8 cellular contexts compared by ENCODE assay signal in genomic region chr5:34022131-34022705, GRCh38. TPM values are rescaled to one million over a fixed set of nuclear protein-coding genes. Genes with fewer than 3 reads are reported as not detected.
DNase-seq lines count a peak whose midpoint lies in the region; ATAC-seq and TF ChIP-seq lines count a peak whose summit lies in the region.

No MANE protein-coding gene starts in this region.

- dilution Hi-C loops in IMR-90 (cut with HindIII; ENCODE audit: low sequenced_read_pairs, unreplicated experiment): no loop called here

- no TSS peak for BruUV-seq in IMR-90 (replicated peaks; lab: Mats Ljungman, UMichigan)

- peak; percentile 23 for DNase-seq in GM10248 (ENCODE audit: extremely low spot score)
- DNase-seq in IMR-90: peak; percentile 47
- DNase-seq in epithelial cell of prostate (ENCODE audit: low read depth, low spot score): no peak
- DNase-seq in ovary: no peak
- no peak for DNase-seq in uterus
- no peak for DNase-seq in DMS114 treated with DMSO at 0.1 percent for 48 hours (lab: John Stamatoyannopoulos, UW; ENCODE audit: unreplicated experiment)
- no peak for DNase-seq in glomerular visceral epithelial cell (ENCODE audit: extremely low spot score)

- H3K23ac ChIP-seq in IMR-90 (ENCODE audit: low read depth, low read length): no peak overlapping the region; the same call in 1 of the 2 replicates

- no peaks in the 10 kb centered on the region for H3K9me1 ChIP-seq in IMR-90 (ENCODE audit: insufficient read depth, low read length)

- ATAC-seq in GM21515 (IDR thresholded peaks at IDR 0.05; ENCODE audit: unreplicated experiment) (peak; percentile 88), IMR-90 (ENCODE audit: low read depth) (peak; percentile 24; the same call in 1 of the 2 replicates)

- H2BK15ac ChIP-seq in IMR-90 (ENCODE audit: low read depth, low read length): no peak overlapping the region

- H4K5ac ChIP-seq in IMR-90 (ENCODE audit: low read depth, low read length): peak overlapping the region; percentile 63; the same call in 1 of the 2 replicates

- H2BK5ac ChIP-seq in IMR-90 (ENCODE audit: low read depth, low read length, poor library complexity, severe bottlenecking): peak overlapping the region; percentile 10

- H3K27ac ChIP-seq in IMR-90 (ENCODE audit: insufficient read depth, low read length) (no peak overlapping the region), epithelial cell of prostate (peak overlapping the region; percentile 23), ovary (no peak overlapping the region), uterus (peak overlapping the region in 1 of 2 donors; percentile 43)

- intact Hi-C loops in IMR-90 (cut with micrococcal nuclease): no loop called here
- intact Hi-C loops in ovary (cut with DNase I): no loop called here
- intact Hi-C loops in uterus (cut with DNase I; ENCODE audit: low total_unique reads): no loop called here

- H2BK120ac ChIP-seq in IMR-90 (ENCODE audit: low read depth, low read length): 0 out of 2 replicates have a peak overlapping the region, but pooled peaks have one; percentile 38

- H3K56ac ChIP-seq in IMR-90 (ENCODE audit: extremely low read depth, insufficient read depth, low read length): no peak overlapping the region

- no peak overlapping the region for H3K4ac ChIP-seq in IMR-90 (ENCODE audit: low read depth, low read length)

- peak overlapping the region; percentile 60; the same call in 1 of the 2 replicates for H2BK20ac ChIP-seq in IMR-90 (ENCODE audit: low read depth, low read length)

- H3K9ac ChIP-seq in IMR-90 (ENCODE audit: low read depth, low read length): no peak overlapping the region

- in situ Hi-C loops in IMR-90 (cut with MboI; ENCODE audit: low sequenced_read_pairs): no loop called here

- no peak for TF ChIP-seq EP300 in ovary (IDR thresholded peaks at IDR 0.05)

- peak overlapping the region; percentile 42; the same call in 1 of the 2 replicates for H3K4me2 ChIP-seq in IMR-90 (ENCODE audit: low read depth, low read length)

- H3K14ac ChIP-seq in IMR-90 (replicated peaks; ENCODE audit: low read depth, low read length): no peak overlapping the region

- H3K36me3 ChIP-seq in IMR-90 (ENCODE audit: control insufficient read depth, insufficient read depth, low read length) (no peaks in the 10 kb centered on the region), ovary (no peaks in the 10 kb centered on the region), uterus (no peaks in the 10 kb centered on the region)

- TF ChIP-seq POLR2A in IMR-90 (IDR thresholded peaks at IDR 0.05; ENCODE audit: low read depth, low read length) (no peak), ovary (IDR thresholded peaks at IDR 0.05) (no peak), uterus (IDR thresholded peaks at IDR 0.05) (no peak)

- peak overlapping the region in 1 of 2 experiments; percentile 46; a peak in 1 of 4 replicates for H4K8ac ChIP-seq in IMR-90 (ENCODE audit: low read depth in 2 of 2, low read length in 2 of 2)

- H3K4me3 ChIP-seq in IMR-90 (ENCODE audit: insufficient read depth, low read depth, low read length): no peak overlapping the region
- H3K4me3 ChIP-seq in ovary: no peak overlapping the region
- no peak overlapping the region for H3K4me3 ChIP-seq in uterus

- no peak for TF ChIP-seq CTCF in GM10248 (IDR thresholded peaks at IDR 0.05; ENCODE audit: control extremely low read depth, extremely low read depth, low read depth, missing control alignments)
- no peak for TF ChIP-seq CTCF in IMR-90 (conservative IDR thresholded peaks at IDR 0.05; ENCODE audit: low read depth, low read length)
- TF ChIP-seq CTCF in ovary (IDR thresholded peaks at IDR 0.05): no peak
- no peak for TF ChIP-seq CTCF in uterus (IDR thresholded peaks at IDR 0.05)

- no peaks in the 10 kb centered on the region for H4K20me1 ChIP-seq in IMR-90 (ENCODE audit: insufficient read depth, low read length)

- H3K27me3 ChIP-seq in IMR-90 (ENCODE audit: control insufficient read depth, insufficient read depth, low read length) (no peaks in the 10 kb centered on the region), ovary (no peaks in the 10 kb centered on the region), uterus (no peaks in the 10 kb centered on the region)

- no peak overlapping the region for H2AK9ac ChIP-seq in IMR-90 (replicated peaks; ENCODE audit: low read depth, low read length, poor library complexity)

- no peak overlapping the region for H4K91ac ChIP-seq in IMR-90 (ENCODE audit: insufficient read depth, low read depth, low read length)

- H3K18ac ChIP-seq in IMR-90 (ENCODE audit: low read depth, low read length): peak overlapping the region; percentile 82; the same call in 1 of the 2 replicates

- no peak overlapping the region for H2AK5ac ChIP-seq in IMR-90 (ENCODE audit: low read depth, low read length)

- no peaks in the 10 kb centered on the region for H3K79me1 ChIP-seq in IMR-90 (ENCODE audit: low read depth in 1 of 2, low read length in 2 of 2)

- POLR2A ChIA-PET in GM10248 (lab: Yijun Ruan, JAX): no interaction called here
- POLR2A ChIA-PET in IMR-90 (lab: Charles Lee; ENCODE audit: unreplicated experiment): no interaction called here

- no peak for TF ChIP-seq RAD21 in IMR-90 (IDR thresholded peaks at IDR 0.05; ENCODE audit: low read length)

- H3K9me3 ChIP-seq in IMR-90 (ENCODE audit: control insufficient read depth, insufficient read depth, low read length) (no peaks in the 10 kb centered on the region), ovary (no peaks in the 10 kb centered on the region), uterus (no peaks in the 10 kb centered on the region)

- H3K4me1 ChIP-seq in IMR-90 (ENCODE audit: control insufficient read depth, insufficient read depth, low read length) (peaks cover 8% of the 10 kb centered on the region; the same call in 1 of the 2 replicates), ovary (ENCODE audit: insufficient read depth) (no peaks in the 10 kb centered on the region), uterus (no peaks in the 10 kb centered on the region)

- peak overlapping the region; percentile 15 for H2AFZ ChIP-seq in IMR-90 (replicated peaks; ENCODE audit: low read length, poor library complexity)

- WGBS in IMR-90 (ENCODE audit: extremely low coverage in 2 of 2, insufficient read length in 1 of 2), 2 experiments: no CpG with 5 or more reads among the region's 2 CpGs
- WGBS in ovary, 3 donors: 9 to 33% (median 32%) methylated on average over 2 of the region's 2 CpGs

- CTCF ChIA-PET in GM10248 (lab: Yijun Ruan, JAX) (interaction anchor here (1.2 to 2.0 kb wide), 3 partner anchors 9 to 18 kb away, joined by 3 to 5 read pairs (median 3); no protein-coding TSS in a partner anchor), IMR-90 (lab: Yijun Ruan, JAX) (no interaction called here)

TF ChIP-seq in IMR-90, 13 proteins besides CTCF, POLR2A, EP300 and RAD21:
- TF ChIP-seq MAFK (IDR thresholded peaks at IDR 0.05; ENCODE audit: low read depth, low read length) (no peak), CEBPB (IDR thresholded peaks at IDR 0.05; ENCODE audit: low read depth, low read length) (no peak), MXI1 (IDR thresholded peaks at IDR 0.05; ENCODE audit: borderline replicate concordance, low read depth, low read length) (no peak), SMC3 (IDR thresholded peaks at IDR 0.05; ENCODE audit: low read depth, low read length) (no peak)

RNA-seq across cellular contexts. Expression of gene AMACR, which starts 14.4 kb away (rescaled TPM):
- total RNA-seq in IMR-90 (2012; rRNA removed) (10.0 and 12.9 TPM in 2 replicates), ovary (10 to 100 TPM in 2 of 7 donors, 1 to 10 TPM in 5; 3.9 to 11.3 (median 7.8) TPM), uterus (10 to 100 TPM in 1 of 4 donors, 1 to 10 TPM in 3; 7.9 to 14.9 (median 9.0) TPM)
- polyA plus RNA-seq in IMR-90 (2012; rRNA removed) (7.3 and 8.2 TPM in 2 replicates), ovary (10 to 100 TPM in 1 of 2 donors, 1 to 10 TPM in 1; 7.3 to 13.4 TPM)
- 4.1 and 4.5 TPM in 2 replicates for polyA plus RNA-seq in IMR-90 (2012; cell fraction: cytosol; rRNA removed)
- polyA plus RNA-seq in IMR-90 (2012; cell fraction: nucleus; rRNA removed; ENCODE audit: low replicate concordance): 2.1 and 3.5 TPM in 2 replicates

RNA-seq across cellular contexts. Expression of gene C1QTNF3, which starts 20.8 kb away (rescaled TPM):
- total RNA-seq in IMR-90 (2012; rRNA removed) (0.28 and 1.4 TPM in 2 replicates), ovary (1 to 10 TPM; 3.0 to 5.6 (median 4.4) TPM), uterus (10 to 100 TPM in 3 of 4 donors, 1 to 10 TPM in 1; 7.6 to 35.9 (median 13.3) TPM)
- polyA plus RNA-seq in IMR-90 (2012; rRNA removed) (0.76 and 1.0 TPM in 2 replicates), ovary (10 to 100 TPM in 1 of 2 donors, 1 to 10 TPM in 1; 2.8 to 17.9 TPM)
- polyA plus RNA-seq in IMR-90 (2012; cell fraction: cytosol; rRNA removed): 0.05 and 0.35 TPM in 2 replicates
- 1.6 and 7.9 TPM in 2 replicates for polyA plus RNA-seq in IMR-90 (2012; cell fraction: nucleus; rRNA removed; ENCODE audit: low replicate concordance)

RNA-seq across cellular contexts. Expression of gene SLC45A2, which starts 37.7 kb away (rescaled TPM):
- total RNA-seq in IMR-90 (2012; rRNA removed) (not detected in 2 replicates), ovary (under 1 TPM in 1 of 7 donors, not detected in 6; 0.15 TPM), uterus (under 1 TPM in 1 of 4 donors, not detected in 3; 0.58 TPM)
- polyA plus RNA-seq in IMR-90 (2012; rRNA removed) (0.07 TPM in 1 of 2 replicates, not detected in the other), ovary (not detected)
- 0.02 TPM in 1 of 2 replicates, not detected in the other for polyA plus RNA-seq in IMR-90 (2012; cell fraction: cytosol; rRNA removed)
- 0.06 and 0.09 TPM in 2 replicates for polyA plus RNA-seq in IMR-90 (2012; cell fraction: nucleus; rRNA removed; ENCODE audit: low replicate concordance)

Comparison
In these comparisons a context has a peak if more than half of its experiments do, and no peak if none do; other contexts are left out.
1. DNase-seq: peak in GM10248 (single experiment) and IMR-90 (single experiment); none in epithelial cell of prostate (single experiment), ovary (0 of 5), uterus (0 of 2), DMS114 treated with DMSO at 0.1 percent for 48 hours (single experiment) and glomerular visceral epithelial cell (single experiment).